In the genomic region with DNA sequence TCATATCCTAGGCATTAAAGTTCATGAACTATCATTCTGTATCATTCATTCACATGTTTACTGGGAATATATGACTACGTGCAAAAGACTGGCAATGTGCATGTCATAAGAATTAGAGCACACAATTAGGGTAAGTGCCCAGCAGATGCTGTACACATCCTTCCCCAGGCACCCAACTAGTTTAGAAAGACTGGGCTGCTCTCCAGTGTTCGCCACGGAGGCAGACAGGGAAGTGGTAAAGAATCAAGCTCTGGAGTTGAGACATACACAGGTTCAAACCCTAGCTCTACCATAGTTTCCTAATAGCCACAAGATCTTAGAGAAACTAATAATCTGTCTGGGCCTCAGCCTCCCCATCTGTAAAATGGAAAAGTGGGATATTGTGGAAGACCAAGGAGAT, we compare ENCODE assay signal across 11 cellular contexts. TPM values are rescaled to one million over a fixed set of nuclear protein-coding genes. Genes with fewer than 3 reads are reported as not detected.
A peak's percentile ranks its signal among the peaks of the same experiment; 100 is the strongest.
DNase-seq lines count a peak whose midpoint lies in the region; ATAC-seq, FAIRE-seq and TF ChIP-seq lines count a peak whose summit lies in the region.
"Had no signal": no experiment of that assay in that cellular context is flagged by ENCODE, and none has a peak within 500 bp of the region (broad histone marks: within the 10 kb centered on the region; RNA-seq: fewer than 3 reads in every experiment).

No MANE protein-coding gene starts in this region.

- peak overlapping the region; percentile 57; the same call in 1 of the 2 replicates for H3K4me3 ChIP-seq in OCI-LY3 (ENCODE audit: low read length)
- H3K4me3 ChIP-seq: pancreas had no signal

- TF ChIP-seq CTCF in OCI-LY3 (IDR thresholded peaks at IDR 0.05; ENCODE audit: low read depth, low read length) (no peak), nephron progenitor cell (IDR thresholded peaks at IDR 0.05) (no peak)

- FAIRE-seq in GM12891 (lab: Jason Lieb, UNC) = peak; percentile 70
- FAIRE-seq: pancreas had no signal

- peaks cover 49% of the 10 kb centered on the region for H3K36me3 Mint-ChIP-seq in nephron progenitor cell (ENCODE audit: low read depth)

- H3K9me3 ChIP-seq in OCI-LY3 (ENCODE audit: insufficient read depth, low read length) = no peaks in the 10 kb centered on the region
- H3K9me3 ChIP-seq: pancreas had no signal

- H3K4me3 Mint-ChIP-seq in nephron progenitor cell = peak overlapping the region; percentile 60

- TF ChIP-seq POLR2A in GM12891 (IDR thresholded peaks at IDR 0.05; ENCODE audit: low read depth, low read length) = no peak

- H3K27ac ChIP-seq in OCI-LY3 (ENCODE audit: low read length) = no peak overlapping the region

- peak; percentile 27 for ATAC-seq in esophagus mucosa

- no peaks in the 10 kb centered on the region for H3K36me3 ChIP-seq in OCI-LY3 (replicated peaks; ENCODE audit: low read depth, low read length)
- H3K36me3 ChIP-seq: pancreas had no signal

- peak overlapping the region; percentile 74 for H3K4me2 ChIP-seq in OCI-LY3 (ENCODE audit: low read length)

- peaks cover 49% of the 10 kb centered on the region for H3K27me3 ChIP-seq in OCI-LY3 (ENCODE audit: low read depth, low read length)
- H3K27me3 ChIP-seq: pancreas had no signal

- no peaks in the 10 kb centered on the region for H3K9me3 Mint-ChIP-seq in nephron progenitor cell

- DNase-seq in GM12891 (ENCODE audit: insufficient read length, low spot score) (no peak), nephron progenitor cell (no peak)
- no peak for DNase-seq in stimulated activated CD4-positive, alpha-beta T cell treated with anti-CD3 and anti-CD28 coated beads, Interleukin-4, amount 100 ng/mL, for 24 hours
- no peak for DNase-seq in activated effector memory CD4-positive, alpha-beta T cell treated with Interleukin-2 at 50 U/mL for 16 hours
- no peak for DNase-seq in activated naive CD4-positive, alpha-beta T cell treated with Interleukin-2 at 50 U/mL for 16 hours
- no peak for DNase-seq in activated CD4-positive, alpha-beta T cell treated with anti-CD3 and anti-CD28 coated beads, Interleukin-2, amount 50 U/mL, for 1 hour
- DNase-seq: activated naive CD4-positive, alpha-beta T cell; NCI-H1694; pancreas had no signal

- H3K27ac Mint-ChIP-seq in nephron progenitor cell = peak overlapping the region; percentile 99

- H3K4me1 Mint-ChIP-seq in nephron progenitor cell = peaks cover 95% of the 10 kb centered on the region

- H3K4me1 ChIP-seq in OCI-LY3 (ENCODE audit: low read length) = peaks cover 34% of the 10 kb centered on the region
- H3K4me1 ChIP-seq: pancreas had no signal

- H3K79me2 ChIP-seq in OCI-LY3 (ENCODE audit: low read length) = no peaks in the 10 kb centered on the region

- H3K27me3 Mint-ChIP-seq in nephron progenitor cell (ENCODE audit: low read depth, poor library complexity) = no peaks in the 10 kb centered on the region

- H4K20me1 ChIP-seq in OCI-LY3 (ENCODE audit: insufficient read depth, low read length) = peaks cover 53% of the 10 kb centered on the region

- no peak overlapping the region for H2AFZ ChIP-seq in OCI-LY3 (ENCODE audit: low read depth, low read length)

- no peak overlapping the region for H3K9ac ChIP-seq in OCI-LY3 (ENCODE audit: low read length)

TF ChIP-seq in GM12891, 5 proteins besides CTCF, POLR2A, EP300 and RAD21:
- no peak for TF ChIP-seq POU2F2 (IDR thresholded peaks at IDR 0.05; ENCODE audit: low read depth, low read length)
- TF ChIP-seq SPI1 (IDR thresholded peaks at IDR 0.05; ENCODE audit: low read depth, low read length) = no peak
TF ChIP-seq in GM12891: peak in this region for 0.

RNA-seq across cellular contexts. Expression of a gene that starts 6.8 kb away (rescaled TPM):
- 8.1 TPM for polyA plus RNA-seq in GM12891 (2012; ENCODE audit: low read depth, missing spikeins)
- total RNA-seq in esophagus mucosa = 7.3 TPM
